Comparison of ENCODE assay signal across 10 cellular contexts in the genomic region with DNA sequence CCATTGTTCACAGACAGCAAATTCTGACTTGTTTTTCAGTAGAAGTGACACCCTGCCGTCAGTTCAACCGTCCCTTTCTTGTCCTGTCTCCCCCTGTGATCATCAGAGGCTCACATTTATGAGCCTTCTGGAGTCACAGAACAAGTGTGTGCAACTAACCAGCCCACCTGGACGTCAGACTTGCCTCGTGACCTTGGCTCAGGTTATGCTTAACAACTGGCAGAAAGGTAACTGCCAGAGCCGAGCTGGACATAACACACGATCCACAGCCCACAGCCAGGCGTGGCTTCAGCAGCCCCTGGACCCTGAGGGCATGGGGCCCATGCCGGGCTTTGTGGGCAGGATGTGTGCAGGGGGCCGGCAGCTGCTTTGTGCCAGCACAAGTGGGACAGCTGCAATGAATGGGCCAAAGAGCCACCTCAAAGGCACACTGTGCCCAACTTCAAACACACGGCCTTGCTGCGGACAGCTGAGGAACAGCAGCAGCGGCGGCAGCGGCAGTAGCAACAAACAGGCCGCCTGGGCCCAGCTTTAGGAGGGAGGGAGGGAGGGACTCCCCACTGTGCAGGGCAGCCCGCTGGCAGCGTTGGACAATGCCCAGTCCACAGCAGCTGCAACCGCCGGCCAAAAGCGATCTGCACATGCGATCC.
DNase-seq lines count a peak whose midpoint lies in the region; ATAC-seq and TF ChIP-seq lines count a peak whose summit lies in the region.
"Had no signal": no experiment of that assay in that cellular context is flagged by ENCODE, and none has a peak within 500 bp of the region (broad histone marks: within the 10 kb centered on the region; RNA-seq: fewer than 3 reads in every experiment).

No MANE protein-coding gene starts in this region.

- POLR2A ChIA-PET in WTC11 (lab: Charles Lee), result no interaction called here

- H2BK12ac ChIP-seq in H9 (ENCODE audit: insufficient read length, low read depth, low read length), result no peak overlapping the region

- no peak overlapping the region for H2AK5ac ChIP-seq in H9 (ENCODE audit: insufficient read length, low read length)

- H3K79me2 ChIP-seq in H9 (ENCODE audit: insufficient read depth, low read length), result no peaks in the 10 kb centered on the region

- H4K5ac ChIP-seq in H9 (ENCODE audit: insufficient read length, low read depth, low read length), result no peak overlapping the region

- no peaks in the 10 kb centered on the region for H3K79me1 ChIP-seq in H9 (ENCODE audit: insufficient read depth, low read depth, low read length, poor library complexity, severe bottlenecking)

- intact Hi-C loops in left colon (cut with DNase I, micrococcal nuclease) (no loop called here), gastrocnemius medialis (cut with DNase I; ENCODE audit: low total_unique reads) (loop anchor here (1.0 to 5.0 kb wide), 4 partner anchors 57 to 117 kb away; no protein-coding TSS in a partner anchor)

- no peaks in the 10 kb centered on the region for H3K9me3 ChIP-seq in H9 (ENCODE audit: control insufficient read depth, low read depth, low read length)
- no peaks in the 10 kb centered on the region for H3K9me3 ChIP-seq in gastrocnemius medialis

- H3K27me3 Mint-ChIP-seq in H9 (ENCODE audit: low read depth) (peaks cover 2% of the 10 kb centered on the region; the same call in 1 of the 2 replicates), WTC11 (ENCODE audit: low read depth) (no peaks in the 10 kb centered on the region)
- H3K27me3 Mint-ChIP-seq in effector memory CD8-positive, alpha-beta T cell, result peaks cover 0 to 21% of the 10 kb centered on the region in 2 donors

- peak; percentile 56 to 71 for TF ChIP-seq POLR2A in gastrocnemius medialis (IDR thresholded peaks at IDR 0.05)

- H3K18ac ChIP-seq in H9 (ENCODE audit: insufficient read length, low read depth, low read length), result no peak overlapping the region

- H2BK5ac ChIP-seq in H9 (ENCODE audit: insufficient read length, low read length), result no peak overlapping the region

- H3K4me1 Mint-ChIP-seq in H9 (peaks cover 2% of the 10 kb centered on the region in 2 experiments; a peak in 2 of 4 replicates), WTC11 (peaks cover 4% of the 10 kb centered on the region; the same call in 1 of the 2 replicates)
- no peaks in the 10 kb centered on the region for H3K4me1 Mint-ChIP-seq in effector memory CD8-positive, alpha-beta T cell (ENCODE audit: low read depth in 2 of 2)

- H4K8ac ChIP-seq in H9 (replicated peaks; ENCODE audit: insufficient read length, low read depth, low read length), result no peak overlapping the region

- H3K14ac ChIP-seq in H9 (ENCODE audit: insufficient read depth, low read length), result no peak overlapping the region

- H3K4me2 ChIP-seq in H9 (ENCODE audit: insufficient read depth, insufficient read length, low read length), result no peak overlapping the region

- H3K4me1 ChIP-seq in H9 (ENCODE audit: insufficient read depth, low read length) (no peaks in the 10 kb centered on the region), gastrocnemius medialis (peaks cover 7 to 8% of the 10 kb centered on the region in 2 donors)

- TF ChIP-seq CTCF in H9 (conservative IDR thresholded peaks at IDR 0.05) (no peak), WTC11 (IDR thresholded peaks at IDR 0.05) (no peak), gastrocnemius medialis (IDR thresholded peaks at IDR 0.05 in 4 of 5, conservative IDR thresholded peaks at IDR 0.05 in 1 of 5) (peak in 4 of 5 experiments; percentile 22 to 44 (median 31))

- peak overlapping the region; percentile 29 to 39 (median 35) for H3K4me3 ChIP-seq in gastrocnemius medialis

- no peak overlapping the region for H3K4ac ChIP-seq in H9 (ENCODE audit: low read depth, low read length)

- in situ Hi-C loops in gastrocnemius medialis (cut with MboI; ENCODE audit: low sequenced_read_pairs in 4 of 4), result no loop called here

- no peak overlapping the region for H2BK15ac ChIP-seq in H9 (ENCODE audit: low read depth, low read length)

- CTCF ChIA-PET in WTC11 (lab: Charles Lee), result interaction anchor here (0.6 kb wide), 1 partner anchor 111 kb away, joined by 3 read pairs; no protein-coding TSS in a partner anchor

- H3K23me2 ChIP-seq in H9 (ENCODE audit: insufficient read length, low read depth, low read length, poor library complexity, severe bottlenecking), result no peaks in the 10 kb centered on the region

- DNase-seq in H9 (peak; percentile 37), WTC11 (ENCODE audit: low spot score) (peak; percentile 30), left colon (no peak), gastrocnemius medialis (peak; percentile 56 to 84), NCI-H526 treated with DMSO at 0.1 percent for 48 hours (lab: John Stamatoyannopoulos, UW) (no peak), T-helper 1 cell (no peak)
- no peak for DNase-seq in activated T-cell treated with anti-CD3 and anti-CD28 coated beads, Interleukin-2, amount 50 U/mL, for 48 hours
- no peak for DNase-seq in effector memory CD8-positive, alpha-beta T cell
- DNase-seq: MV-4-11 had no signal

- no peaks in the 10 kb centered on the region for H4K20me1 ChIP-seq in H9 (ENCODE audit: control insufficient read depth, insufficient read depth, insufficient read length)

- no peak overlapping the region for H4K91ac ChIP-seq in H9 (ENCODE audit: insufficient read length, low read depth, low read length)

- no peaks in the 10 kb centered on the region for H3K36me3 Mint-ChIP-seq in H9 (ENCODE audit: insufficient read depth in 1 of 3, low read depth in 3 of 3)
- H3K36me3 Mint-ChIP-seq in WTC11, result no peaks in the 10 kb centered on the region
- H3K36me3 Mint-ChIP-seq in effector memory CD8-positive, alpha-beta T cell (ENCODE audit: insufficient read depth), result no peaks in the 10 kb centered on the region

- ATAC-seq in WTC11 (peak; percentile 56), left colon (peak; percentile 23), gastrocnemius medialis (peak; percentile 96)
- no peak for ATAC-seq in effector memory CD8-positive, alpha-beta T cell (replicated peaks)

- H3K27ac ChIP-seq in H9 (ENCODE audit: insufficient read length, low read depth, low read length), result no peak overlapping the region
- peak overlapping the region; percentile 76 to 86 (median 78) for H3K27ac ChIP-seq in gastrocnemius medialis
- H3K27ac ChIP-seq: HL-60 had no signal

- H2BK120ac ChIP-seq in H9 (ENCODE audit: low read depth, low read length, poor library complexity, severe bottlenecking), result no peak overlapping the region

- H3K4me3 Mint-ChIP-seq in H9 (no peak overlapping the region), WTC11 (no peak overlapping the region)
- no peak overlapping the region for H3K4me3 Mint-ChIP-seq in effector memory CD8-positive, alpha-beta T cell

- H3K56ac ChIP-seq in H9 (ENCODE audit: insufficient read length, low read depth, low read length), result no peak overlapping the region

- no CpG with 5 or more reads among the region's 21 CpGs for WGBS in H9 (ENCODE audit: extremely low coverage, insufficient read length, low lambda C conversion rate)

- H3K9ac ChIP-seq in H9 (ENCODE audit: extremely low read depth, insufficient read length, low read length), result no peak overlapping the region

- H3K27ac Mint-ChIP-seq in H9 (no peak overlapping the region; a peak in 1 of 7 replicates), WTC11 (no peak overlapping the region; the same call in 1 of the 2 replicates)
- no peak overlapping the region for H3K27ac Mint-ChIP-seq in effector memory CD8-positive, alpha-beta T cell

- H3K36me3 ChIP-seq in gastrocnemius medialis, result no peaks in the 10 kb centered on the region

- H3K9me3 Mint-ChIP-seq in H9 (no peaks in the 10 kb centered on the region), WTC11 (no peaks in the 10 kb centered on the region)
- no peaks in the 10 kb centered on the region for H3K9me3 Mint-ChIP-seq in effector memory CD8-positive, alpha-beta T cell

- H2AFZ ChIP-seq in H9 (ENCODE audit: low read length), result no peak overlapping the region

- H2BK20ac ChIP-seq in H9 (ENCODE audit: low read depth, low read length, poor library complexity, severe bottlenecking), result no peak overlapping the region

- H3K27me3 ChIP-seq in H9 (ENCODE audit: insufficient read depth, low read length), result no peaks in the 10 kb centered on the region
- no peaks in the 10 kb centered on the region for H3K27me3 ChIP-seq in gastrocnemius medialis

- H3K23ac ChIP-seq in H9 (ENCODE audit: insufficient read length, low read depth, low read length), result no peak overlapping the region

- H3T11ph ChIP-seq in H9 (ENCODE audit: low read length), result no peak overlapping the region

TF ChIP-seq in WTC11, 78 proteins besides CTCF, POLR2A, EP300 and RAD21 (continues in another document):
- TF ChIP-seq ZNF671 (CRISPR knock-in tag; IDR thresholded peaks at IDR 0.05) (no peak), MYBL2 (CRISPR knock-in tag; IDR thresholded peaks at IDR 0.05) (no peak), ZNF317 (CRISPR knock-in tag; IDR thresholded peaks at IDR 0.05; ENCODE audit: borderline replicate concordance, low read depth) (no peak), NR2C2 (CRISPR knock-in tag; IDR thresholded peaks at IDR 0.05) (no peak)
- TF ChIP-seq, protein P1, sequence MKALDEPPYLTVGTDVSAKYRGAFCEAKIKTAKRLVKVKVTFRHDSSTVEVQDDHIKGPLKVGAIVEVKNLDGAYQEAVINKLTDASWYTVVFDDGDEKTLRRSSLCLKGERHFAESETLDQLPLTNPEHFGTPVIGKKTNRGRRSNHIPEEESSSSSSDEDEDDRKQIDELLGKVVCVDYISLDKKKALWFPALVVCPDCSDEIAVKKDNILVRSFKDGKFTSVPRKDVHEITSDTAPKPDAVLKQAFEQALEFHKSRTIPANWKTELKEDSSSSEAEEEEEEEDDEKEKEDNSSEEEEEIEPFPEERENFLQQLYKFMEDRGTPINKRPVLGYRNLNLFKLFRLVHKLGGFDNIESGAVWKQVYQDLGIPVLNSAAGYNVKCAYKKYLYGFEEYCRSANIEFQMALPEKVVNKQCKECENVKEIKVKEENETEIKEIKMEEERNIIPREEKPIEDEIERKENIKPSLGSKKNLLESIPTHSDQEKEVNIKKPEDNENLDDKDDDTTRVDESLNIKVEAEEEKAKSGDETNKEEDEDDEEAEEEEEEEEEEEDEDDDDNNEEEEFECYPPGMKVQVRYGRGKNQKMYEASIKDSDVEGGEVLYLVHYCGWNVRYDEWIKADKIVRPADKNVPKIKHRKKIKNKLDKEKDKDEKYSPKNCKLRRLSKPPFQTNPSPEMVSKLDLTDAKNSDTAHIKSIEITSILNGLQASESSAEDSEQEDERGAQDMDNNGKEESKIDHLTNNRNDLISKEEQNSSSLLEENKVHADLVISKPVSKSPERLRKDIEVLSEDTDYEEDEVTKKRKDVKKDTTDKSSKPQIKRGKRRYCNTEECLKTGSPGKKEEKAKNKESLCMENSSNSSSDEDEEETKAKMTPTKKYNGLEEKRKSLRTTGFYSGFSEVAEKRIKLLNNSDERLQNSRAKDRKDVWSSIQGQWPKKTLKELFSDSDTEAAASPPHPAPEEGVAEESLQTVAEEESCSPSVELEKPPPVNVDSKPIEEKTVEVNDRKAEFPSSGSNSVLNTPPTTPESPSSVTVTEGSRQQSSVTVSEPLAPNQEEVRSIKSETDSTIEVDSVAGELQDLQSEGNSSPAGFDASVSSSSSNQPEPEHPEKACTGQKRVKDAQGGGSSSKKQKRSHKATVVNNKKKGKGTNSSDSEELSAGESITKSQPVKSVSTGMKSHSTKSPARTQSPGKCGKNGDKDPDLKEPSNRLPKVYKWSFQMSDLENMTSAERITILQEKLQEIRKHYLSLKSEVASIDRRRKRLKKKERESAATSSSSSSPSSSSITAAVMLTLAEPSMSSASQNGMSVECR (CRISPR knock-in tag; IDR thresholded peaks at IDR 0.05; ENCODE audit: borderline replicate concordance), result no peak

Comparison
In these comparisons a context has a peak if more than half of its experiments do, and no peak if none do; other contexts are left out.
1. DNase-seq: peak in H9 (single experiment), WTC11 (single experiment) and gastrocnemius medialis (2 of 2); none in left colon (0 of 2), activated T-cell treated with anti-CD3 and anti-CD28 coated beads, Interleukin-2, amount 50 U/mL, for 48 hours (0 of 2), NCI-H526 treated with DMSO at 0.1 percent for 48 hours (single experiment), effector memory CD8-positive, alpha-beta T cell (0 of 3) and T-helper 1 cell (0 of 5).
2. CTCF ChIP-seq: peak in gastrocnemius medialis (4 of 5); none in H9 (single experiment) and WTC11 (single experiment).